ENCODE assay signal across 21 cellular contexts in genomic region chr21:35359076-35359475, GRCh38.
"Had no signal": no experiment of that assay in that cellular context is flagged by ENCODE, and none has a peak within 500 bp of the region (broad histone marks: within the 10 kb centered on the region; RNA-seq: fewer than 3 reads in every experiment).

No MANE protein-coding gene starts in this region.

- DNase-seq: cerebellar nuclear complex; effector CD4-positive, alpha-beta T cell; foreskin fibroblast; head of caudate nucleus; hippocampal formation; kidney glomerular epithelial cell; natural killer cell; nucleus accumbens; ovary; right cardiac atrium; stimulated activated CD4-positive, alpha-beta T cell treated with anti-CD3 and anti-CD28 coated beads, Interleukin-2, amount 100 ng/mL, for 24 hours; stimulated activated CD4-positive, alpha-beta T cell treated with anti-CD3 and anti-CD28 coated beads, Interleukin-4, amount 100 ng/mL, for 4 hours; stimulated activated naive B cell treated with anti-CD40 and anti-IgM and Interleukin-4, amounts not matched to agents 10 μg/mL and 1 μg/mL and 100 μg/mL, for 72 hours; stimulated activated naive CD8-positive, alpha-beta T cell treated with anti-CD3 and anti-CD28 coated beads, Interleukin-15, amount 100 ng/mL, for 72 hours; testis; upper lobe of right lung had no signal

- H3K4me1 Mint-ChIP-seq: natural killer cell, neural crest cell had no signal

- H3K4me1 ChIP-seq: testis, upper lobe of right lung, vagina had no signal

- H3K27ac ChIP-seq: coronary artery, ovary, testis, tibial nerve, upper lobe of right lung, vagina had no signal

- H3K4me3 ChIP-seq: coronary artery, ovary, testis, tibial nerve, upper lobe of right lung, vagina had no signal

- H3K27ac Mint-ChIP-seq: natural killer cell; stimulated activated naive B cell treated with anti-CD40 and anti-IgM and Interleukin-4, amounts not matched to agents 10 μg/mL and 1 μg/mL and 100 μg/mL, for 72 hours; stimulated activated naive CD8-positive, alpha-beta T cell treated with anti-CD3 and anti-CD28 coated beads, Interleukin-15, amount 100 ng/mL, for 72 hours had no signal

- H3K9me3 ChIP-seq: ovary, testis, upper lobe of right lung, vagina had no signal

- H3K27me3 ChIP-seq: ovary, testis, tibial nerve, upper lobe of right lung, vagina had no signal

- ATAC-seq: esophagus mucosa; natural killer cell; stimulated activated naive B cell treated with anti-CD40 and anti-IgM and Interleukin-4, amounts not matched to agents 10 μg/mL and 1 μg/mL and 100 μg/mL, for 72 hours; stimulated activated naive CD8-positive, alpha-beta T cell treated with anti-CD3 and anti-CD28 coated beads, Interleukin-15, amount 100 ng/mL, for 72 hours; upper lobe of right lung had no signal

- H3K4me3 Mint-ChIP-seq: natural killer cell; neural crest cell; stimulated activated naive B cell treated with anti-CD40 and anti-IgM and Interleukin-4, amounts not matched to agents 10 μg/mL and 1 μg/mL and 100 μg/mL, for 72 hours; stimulated activated naive CD8-positive, alpha-beta T cell treated with anti-CD3 and anti-CD28 coated beads, Interleukin-15, amount 100 ng/mL, for 72 hours had no signal

- H3K27me3 Mint-ChIP-seq: stimulated activated naive CD8-positive, alpha-beta T cell treated with anti-CD3 and anti-CD28 coated beads, Interleukin-15, amount 100 ng/mL, for 72 hours had no signal

- H3K36me3 ChIP-seq: ovary, tibial nerve, upper lobe of right lung, vagina had no signal

- H3K36me3 Mint-ChIP-seq: natural killer cell had no signal

- H3K9me3 Mint-ChIP-seq: natural killer cell had no signal
